8 cellular contexts compared by ENCODE assay signal in genomic region chr9:33024126-33024965, GRCh38. TPM values are rescaled to one million over a fixed set of nuclear protein-coding genes. Genes with fewer than 3 reads are reported as not detected.
DNase-seq lines count a peak whose midpoint lies in the region; ATAC-seq and TF ChIP-seq lines count a peak whose summit lies in the region.

No MANE protein-coding gene starts in this region.

- no peak overlapping the region for H3K14ac ChIP-seq in mesenchymal stem cell (ENCODE audit: low read length in 2 of 2)

- no peak overlapping the region for H2BK12ac ChIP-seq in mesenchymal stem cell (ENCODE audit: low read length in 2 of 2)

- H4K8ac ChIP-seq in mesenchymal stem cell (ENCODE audit: low read length): peak overlapping the region; percentile 79

- H2BK15ac ChIP-seq in mesenchymal stem cell (ENCODE audit: low read depth, poor library complexity, severe bottlenecking): no peak overlapping the region

- H3K9ac ChIP-seq in duodenal mucosa (ENCODE audit: low read depth in 1 of 2, low read length in 2 of 2) (peak overlapping the region; percentile 76 to 100), mesenchymal stem cell (ENCODE audit: low read length) (peak overlapping the region; percentile 100)

- H3K79me1 ChIP-seq in mesenchymal stem cell (replicated peaks; ENCODE audit: low read length, poor library complexity, severe bottlenecking): peaks cover 17% of the 10 kb centered on the region

- ATAC-seq in GM19455 (IDR thresholded peaks at IDR 0.05; ENCODE audit: unreplicated experiment): peak; percentile 1

- POLR2A ChIA-PET in RWPE1 (lab: Yijun Ruan, JAX; ENCODE audit: low non-redundant PET): interaction anchor here (0.5 to 0.8 kb wide), 4 partner anchors 20 to 1159 kb away, joined by 3 to 8 read pairs (median 4); no protein-coding TSS in a partner anchor

- H3K4me2 ChIP-seq in mesenchymal stem cell (ENCODE audit: low read length, poor library complexity, severe bottlenecking): peak overlapping the region; percentile 83

- TF ChIP-seq CTCF in AG09309 (IDR thresholded peaks at IDR 0.05; ENCODE audit: control insufficient read depth, insufficient read depth, low read depth, low read length, missing control alignments) (no peak), RWPE1 (conservative IDR thresholded peaks at IDR 0.05; ENCODE audit: low read depth) (no peak)

- H3K27me3 ChIP-seq in duodenal mucosa (ENCODE audit: control insufficient read depth in 1 of 2, insufficient read depth in 2 of 2, low read length in 2 of 2) (no peaks in the 10 kb centered on the region), mesenchymal stem cell (ENCODE audit: control insufficient read depth in 1 of 2, insufficient read depth in 1 of 2, low read length in 2 of 2) (no peaks in the 10 kb centered on the region)

- H3K36me3 ChIP-seq in duodenal mucosa (ENCODE audit: control insufficient read depth in 1 of 2, insufficient read depth in 2 of 2, low read length in 2 of 2): peaks cover 8 to 22% of the 10 kb centered on the region in 2 donors
- H3K36me3 ChIP-seq in mesenchymal stem cell (ENCODE audit: control insufficient read depth in 1 of 2, insufficient read depth in 2 of 2, low read depth in 1 of 2, low read length in 2 of 2): peaks cover 15 to 45% of the 10 kb centered on the region in 2 experiments

- peaks cover 26 to 38% of the 10 kb centered on the region in 2 donors for H3K4me1 ChIP-seq in duodenal mucosa (ENCODE audit: control insufficient read depth in 1 of 2, insufficient read depth in 2 of 2, low read length in 2 of 2)
- H3K4me1 ChIP-seq in mesenchymal stem cell (ENCODE audit: control insufficient read depth, insufficient read depth, low read depth, low read length): peaks cover 15% of the 10 kb centered on the region

- H2BK120ac ChIP-seq in mesenchymal stem cell (ENCODE audit: low read depth, low read length): no peak overlapping the region

- DNase-seq in AG09309 (ENCODE audit: low read depth) (no peak), RWPE1 (ENCODE audit: low spot score) (peak; percentile 67), mesenchymal stem cell (no peak), 8988T (no peak), NCI-H345 treated with DMSO at 0.1 percent for 48 hours (lab: John Stamatoyannopoulos, UW; ENCODE audit: unreplicated experiment) (no peak)

- H4K91ac ChIP-seq in mesenchymal stem cell (ENCODE audit: low read length): no peak overlapping the region

- H3K9me3 ChIP-seq in duodenal mucosa (ENCODE audit: control insufficient read depth in 1 of 2, low read length in 2 of 2): no peaks in the 10 kb centered on the region
- no peaks in the 10 kb centered on the region for H3K9me3 ChIP-seq in mesenchymal stem cell (ENCODE audit: control insufficient read depth, low read length)

- H2BK5ac ChIP-seq in mesenchymal stem cell (ENCODE audit: low read depth, low read length, poor library complexity, severe bottlenecking): no peak overlapping the region

- peak overlapping the region; percentile 4 to 44 for H3K18ac ChIP-seq in mesenchymal stem cell (ENCODE audit: low read depth in 1 of 2, low read length in 2 of 2)

- H2AK5ac ChIP-seq in mesenchymal stem cell (ENCODE audit: low read length, severe bottlenecking): peak overlapping the region; percentile 6

- WGBS in mesenchymal stem cell: 31% methylated on average over 33 of the region's 33 CpGs

- peak overlapping the region; percentile 97 for H3K4me3 ChIP-seq in AG09309 (ENCODE audit: control insufficient read depth, low read depth, low read length)
- H3K4me3 ChIP-seq in duodenal mucosa (ENCODE audit: low read depth in 1 of 2, low read length in 2 of 2): peak overlapping the region; percentile 97 to 98
- peak overlapping the region; percentile 80 to 99 for H3K4me3 ChIP-seq in mesenchymal stem cell (ENCODE audit: insufficient read depth in 1 of 2, low read depth in 1 of 2, low read length in 2 of 2)

- no peak overlapping the region for H2AFZ ChIP-seq in mesenchymal stem cell (ENCODE audit: low read depth, low read length)

- H3K23ac ChIP-seq in mesenchymal stem cell (ENCODE audit: low read length in 2 of 2): no peak overlapping the region

- H3K27ac ChIP-seq in RWPE1 (peak overlapping the region; percentile 93), duodenal mucosa (ENCODE audit: low read depth, low read length) (peak overlapping the region; percentile 96), mesenchymal stem cell (ENCODE audit: low read length, poor library complexity, severe bottlenecking) (peak overlapping the region; percentile 94), temporal lobe (ENCODE audit: low read depth, low read length) (peak overlapping the region; percentile 100)

- H3K4ac ChIP-seq in mesenchymal stem cell (ENCODE audit: low read depth in 1 of 2, low read length in 2 of 2): peak overlapping the region; percentile 59 to 63

- CTCF ChIA-PET in RWPE1 (lab: Yijun Ruan, JAX): interaction anchor here (0.6 to 0.8 kb wide), 3 partner anchors 146 to 1034 kb away, joined by 3 read pairs; no protein-coding TSS in a partner anchor

RNA-seq across cellular contexts. Expression of gene DNAJA1, which starts 0.7 kb away (rescaled TPM):
- polyA plus RNA-seq in mesenchymal stem cell (2013, experiment 1 of 2): 141 TPM
- polyA plus RNA-seq in mesenchymal stem cell (2013, experiment 2 of 2): 142 TPM
- 232 TPM for total RNA-seq in temporal lobe

RNA-seq across cellular contexts. Expression of gene APTX, which starts 22.9 kb away (rescaled TPM):
- 24.7 TPM for polyA plus RNA-seq in mesenchymal stem cell (2013, experiment 1 of 2)
- polyA plus RNA-seq in mesenchymal stem cell (2013, experiment 2 of 2): 25.6 TPM
- total RNA-seq in temporal lobe: 21.4 TPM

RNA-seq across cellular contexts. Expression of gene SMU1, which starts 52.1 kb away (rescaled TPM):
- 10.1 TPM for polyA plus RNA-seq in mesenchymal stem cell (2013, experiment 1 of 2)
- polyA plus RNA-seq in mesenchymal stem cell (2013, experiment 2 of 2): 10.5 TPM
- total RNA-seq in temporal lobe: 29.3 TPM
